Comparison of ENCODE assay signal across 14 cellular contexts in the genomic region with DNA sequence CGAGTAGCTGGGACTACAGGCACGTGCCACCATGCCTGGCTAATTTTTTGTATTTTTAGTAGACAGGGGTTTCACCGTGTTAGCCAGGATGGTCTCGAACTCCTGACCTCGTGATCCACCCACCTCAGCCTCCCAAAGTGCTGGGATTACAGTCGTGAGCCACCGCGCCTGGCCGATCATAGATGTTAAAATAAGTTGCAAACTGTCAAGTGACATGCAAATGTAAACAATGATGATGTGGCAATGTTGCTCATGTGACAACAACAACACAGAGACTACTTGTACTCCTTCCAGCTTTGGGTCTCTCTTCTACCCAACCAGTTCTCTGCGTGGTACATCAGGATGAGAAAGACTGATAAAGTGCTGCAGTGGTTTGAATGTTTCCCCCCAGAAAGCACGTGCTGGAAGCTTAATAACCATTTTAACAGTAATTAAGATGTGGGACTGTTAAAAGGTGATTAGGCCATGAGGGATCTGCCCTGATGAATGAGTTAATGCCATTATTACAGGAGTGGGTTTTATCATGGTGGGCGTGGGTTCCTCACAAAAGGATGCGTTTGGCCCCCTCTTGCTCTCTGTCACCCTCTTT.
"Had no signal": no experiment of that assay in that cellular context is flagged by ENCODE, and none has a peak within 500 bp of the region (broad histone marks: within the 10 kb centered on the region; RNA-seq: fewer than 3 reads in every experiment).

No MANE protein-coding gene starts in this region.

- H3K4me3 ChIP-seq: left lung, skin epidermis, stomach, thyroid gland had no signal

- H3K36me3 ChIP-seq: left lung, stomach, thyroid gland had no signal

- DNase-seq: activated CD4-positive, alpha-beta T cell treated with anti-CD3 and anti-CD28 coated beads, Interleukin-2, amount 10 ng/mL, durations not matched to agents 7 days and 5 days; activated CD8-positive, alpha-beta memory T cell treated with anti-CD3 and anti-CD28 coated beads for 24 hours; activated naive CD4-positive, alpha-beta T cell treated with anti-CD3 and anti-CD28 coated beads, Interleukin-2, amount 10 ng/mL, durations not matched to agents 7 days and 5 days; activated T-cell treated with anti-CD3 and anti-CD28 coated beads for 4 hours; endodermal cell; head of caudate nucleus; islet precursor cell; left lung; stimulated activated CD4-positive, alpha-beta T cell treated with anti-CD3 and anti-CD28 coated beads, Interleukin-4, amount 100 ng/mL, for 4 hours; stomach; T-cell; thyroid gland had no signal

- H3K9me3 ChIP-seq: left lung, stomach, thyroid gland had no signal

- H3K27me3 ChIP-seq: left lung, stomach, thyroid gland had no signal

- H3K27ac ChIP-seq: left lung, skin epidermis, stomach had no signal

- ATAC-seq: left lung, T-cell, WTC11 had no signal
